Comparison of ENCODE assay signal across 19 cellular contexts in genomic region chr3:10933021-10933420, GRCh38. TPM values are rescaled to one million over a fixed set of nuclear protein-coding genes. Genes with fewer than 3 reads are reported as not detected.
A peak's percentile ranks its signal among the peaks of the same experiment; 100 is the strongest.
DNase-seq lines count a peak whose midpoint lies in the region; ATAC-seq lines count a peak whose summit lies in the region.
"Had no signal": no experiment of that assay in that cellular context is flagged by ENCODE, and none has a peak within 500 bp of the region (broad histone marks: within the 10 kb centered on the region; RNA-seq: fewer than 3 reads in every experiment).

No MANE protein-coding gene starts in this region.

- no peak overlapping the region for H3K4me3 Mint-ChIP-seq in activated T-cell treated with anti-CD3 and anti-CD28 coated beads, Interleukin-2, amount 50 U/mL, for 72 hours
- H3K4me3 Mint-ChIP-seq: CD4-positive, alpha-beta memory T cell had no signal

- H2BK15ac ChIP-seq in neuronal stem cell (ENCODE audit: low read length) = no peak overlapping the region

- H3K4me1 ChIP-seq in esophagus (ENCODE audit: control insufficient read depth in 2 of 2, insufficient read depth in 2 of 2, low read length in 1 of 2) (peaks cover 8 to 46% of the 10 kb centered on the region in 2 donors), neuronal stem cell (ENCODE audit: control insufficient read depth in 2 of 2, insufficient read depth in 1 of 2, low read depth in 1 of 2, low read length in 2 of 2) (peaks cover 0 to 2% of the 10 kb centered on the region in 2 donors), aorta (ENCODE audit: control insufficient read depth in 1 of 2, insufficient read depth in 2 of 2, low read length in 2 of 2) (no peaks in the 10 kb centered on the region)

- no peak overlapping the region for H3K23ac ChIP-seq in neuronal stem cell (ENCODE audit: low read depth, low read length, poor library complexity)

- H3K4me3 ChIP-seq in esophagus (ENCODE audit: low read depth in 1 of 2, low read length in 2 of 2) (no peak overlapping the region), neuronal stem cell (ENCODE audit: low read length in 2 of 2) (no peak overlapping the region), aorta (ENCODE audit: low read length in 2 of 2) (no peak overlapping the region)
- H3K4me3 ChIP-seq: GM12878, PC-9 had no signal

- H3K27me3 ChIP-seq in esophagus (ENCODE audit: control insufficient read depth in 1 of 2, insufficient read depth in 2 of 2, low read length in 2 of 2) (no peaks in the 10 kb centered on the region), neuronal stem cell (ENCODE audit: control insufficient read depth in 3 of 3, insufficient read depth in 3 of 3, low read depth in 1 of 3, low read length in 3 of 3) (peaks cover 0 to 4% (median 0%) of the 10 kb centered on the region in 3 experiments), aorta (ENCODE audit: control insufficient read depth in 1 of 2, insufficient read depth in 2 of 2, low read length in 1 of 2) (no peaks in the 10 kb centered on the region)

- H3K27ac ChIP-seq in esophagus (ENCODE audit: low read depth in 2 of 2, low read length in 1 of 2) (peak overlapping the region; percentile 92 to 94), neuronal stem cell (replicated peaks; ENCODE audit: low read length) (no peak overlapping the region), aorta (ENCODE audit: low read depth in 1 of 2, low read length in 2 of 2) (no peak overlapping the region)
- H3K27ac ChIP-seq: PC-9 had no signal

- no peaks in the 10 kb centered on the region for H3K36me3 Mint-ChIP-seq in activated T-cell treated with anti-CD3 and anti-CD28 coated beads, Interleukin-2, amount 50 U/mL, for 72 hours (ENCODE audit: insufficient read depth in 2 of 2)
- H3K36me3 Mint-ChIP-seq: CD4-positive, alpha-beta memory T cell had no signal

- H3K4ac ChIP-seq in neuronal stem cell (ENCODE audit: low read length) = no peak overlapping the region

- H3K27me3 Mint-ChIP-seq in activated T-cell treated with anti-CD3 and anti-CD28 coated beads, Interleukin-2, amount 50 U/mL, for 72 hours (ENCODE audit: low read depth) = peaks cover 7% of the 10 kb centered on the region

- no peak overlapping the region for H2BK12ac ChIP-seq in neuronal stem cell (ENCODE audit: low read length)

- no peak overlapping the region for H2AFZ ChIP-seq in neuronal stem cell (ENCODE audit: low read length)
- H2AFZ ChIP-seq: PC-9 had no signal

- H3K79me1 ChIP-seq in neuronal stem cell (ENCODE audit: low read depth, low read length) = no peaks in the 10 kb centered on the region

- no peak for ATAC-seq in left ventricle myocardium superior
- ATAC-seq in aorta (ENCODE audit: low FRiP score) = no peak
- no peak for ATAC-seq in activated T-cell treated with anti-CD3 and anti-CD28 coated beads, Interleukin-2, amount 50 U/mL, for 72 hours (replicated peaks in 1 of 2)
- ATAC-seq: GM12878 had no signal

- no peaks in the 10 kb centered on the region for H3K4me1 Mint-ChIP-seq in activated T-cell treated with anti-CD3 and anti-CD28 coated beads, Interleukin-2, amount 50 U/mL, for 72 hours (ENCODE audit: low read depth)
- H3K4me1 Mint-ChIP-seq: CD4-positive, alpha-beta memory T cell had no signal

- 84 to 91% methylated on average over 8 of the region's 8 CpGs for WGBS in esophagus, 2 donors
- WGBS in neuronal stem cell (ENCODE audit: extremely low coverage in 2 of 2, insufficient read length in 2 of 2, insufficient replicate concordance in 1 of 2), 2 donors = no CpG with 5 or more reads among the region's 8 CpGs
- WGBS in aorta, 2 donors = 95 to 98% methylated on average over 8 of the region's 8 CpGs

- H3K14ac ChIP-seq in neuronal stem cell (ENCODE audit: low read length) = no peak overlapping the region

- no peak overlapping the region for H2BK5ac ChIP-seq in neuronal stem cell (ENCODE audit: low read length)

- H3K36me3 ChIP-seq in esophagus (ENCODE audit: control insufficient read depth in 2 of 2, insufficient read depth in 2 of 2, low read length in 1 of 2) (no peaks in the 10 kb centered on the region), neuronal stem cell (replicated peaks in 1 of 2; ENCODE audit: control insufficient read depth in 2 of 2, insufficient read depth in 2 of 2, low read length in 2 of 2) (no peaks in the 10 kb centered on the region), aorta (ENCODE audit: control insufficient read depth in 1 of 2, insufficient read depth in 2 of 2, low read length in 1 of 2) (no peaks in the 10 kb centered on the region)

- H3K9me3 ChIP-seq in esophagus (ENCODE audit: control insufficient read depth in 2 of 2, insufficient read depth in 1 of 2, low read depth in 1 of 2, low read length in 1 of 2) (no peaks in the 10 kb centered on the region), neuronal stem cell (replicated peaks in 1 of 2; ENCODE audit: control insufficient read depth in 2 of 2, insufficient read depth in 1 of 2, low read depth in 1 of 2, low read length in 2 of 2) (no peaks in the 10 kb centered on the region), aorta (ENCODE audit: control insufficient read depth, low read length) (no peaks in the 10 kb centered on the region)

- H3K4me2 ChIP-seq in neuronal stem cell (ENCODE audit: insufficient read depth, low read length, poor library complexity, severe bottlenecking) = no peak overlapping the region
- H3K4me2 ChIP-seq: PC-9 had no signal

- H3K18ac ChIP-seq in neuronal stem cell (ENCODE audit: low read length) = peak overlapping the region; percentile 7

- no peak overlapping the region for H3K9ac ChIP-seq in neuronal stem cell (ENCODE audit: low read depth, low read length, poor library complexity)

- H3K27ac Mint-ChIP-seq in activated T-cell treated with anti-CD3 and anti-CD28 coated beads, Interleukin-2, amount 50 U/mL, for 72 hours = no peak overlapping the region
- H3K27ac Mint-ChIP-seq: CD4-positive, alpha-beta memory T cell had no signal

- no peaks in the 10 kb centered on the region for H3K9me3 Mint-ChIP-seq in activated T-cell treated with anti-CD3 and anti-CD28 coated beads, Interleukin-2, amount 50 U/mL, for 72 hours

- intact Hi-C loops in cardiac septum (cut with DNase I) (no loop called here), left ventricle myocardium superior (cut with micrococcal nuclease) (no loop called here), aorta (cut with DNase I) (no loop called here)

- DNase-seq in cardiac septum (ENCODE audit: low spot score) (peak; percentile 68), left ventricle myocardium superior (no peak), neuronal stem cell (ENCODE audit: low spot score) (no peak), aorta (peak; percentile 9 to 44), NCI-H526 treated with DMSO at 0.1 percent for 48 hours (lab: John Stamatoyannopoulos, UW) (no peak), foreskin melanocyte (no peak)
- no peak for DNase-seq in activated T-cell treated with anti-CD3 and anti-CD28 coated beads, Interleukin-2, amount 50 U/mL, for 72 hours
- DNase-seq: CD4-positive, alpha-beta memory T cell; KG1; MV-4-11; NCI-H1417; NCI-H187; NCI-H226; NCI-H524; PC-9 had no signal

- no peak overlapping the region for H2BK120ac ChIP-seq in neuronal stem cell (ENCODE audit: low read depth, low read length)

- no peak overlapping the region for H4K91ac ChIP-seq in neuronal stem cell (ENCODE audit: low read depth, low read length, poor library complexity)

- no peak overlapping the region for H4K8ac ChIP-seq in neuronal stem cell (ENCODE audit: low read depth, low read length)

- H2AK5ac ChIP-seq in neuronal stem cell (ENCODE audit: low read depth, low read length) = peak overlapping the region; percentile 5

RNA-seq across cellular contexts. Expression of gene SLC6A1, which starts 59.5 kb away (rescaled TPM):
- 2.1 TPM for total RNA-seq in cardiac septum
- 0.62 TPM for total RNA-seq in left ventricle myocardium superior
- 10 to 100 TPM in 1 of 2 donors, 1 to 10 TPM in 1; 6.9 to 12.7 TPM for polyA plus RNA-seq in esophagus
- 0.75 TPM for polyA plus RNA-seq in neuronal stem cell (2013, experiment 1 of 2)
- polyA plus RNA-seq in neuronal stem cell (2013, experiment 2 of 2) = 0.78 TPM
- total RNA-seq in aorta = 1 to 10 TPM; 1.4 to 2.3 TPM
- polyA plus RNA-seq in aorta = 1 to 10 TPM in 1 of 2 donors, under 1 TPM in 1; 0.50 to 4.9 TPM
- not detected for total RNA-seq in activated T-cell treated with anti-CD3 and anti-CD28 coated beads, Interleukin-2, amount 50 U/mL, for 72 hours
- total RNA-seq: A172; CD4-positive, alpha-beta memory T cell; GM12878; PC-9 had no signal
- polyA plus RNA-seq: BJ; CD4-positive, alpha-beta memory T cell; GM12878 had no signal

Comparison
In these comparisons a context has a peak if more than half of its experiments do, and no peak if none do; other contexts are left out.
1. DNase-seq: peak in cardiac septum (single experiment) and aorta (2 of 2); none in left ventricle myocardium superior (single experiment), neuronal stem cell (single experiment), NCI-H526 treated with DMSO at 0.1 percent for 48 hours (single experiment), foreskin melanocyte (single experiment) and activated T-cell treated with anti-CD3 and anti-CD28 coated beads, Interleukin-2, amount 50 U/mL, for 72 hours (0 of 2).
2. H3K27ac ChIP-seq: peak in esophagus (2 of 2); none in neuronal stem cell (single experiment) and aorta (0 of 2).